ENCODE assay signal across 25 cellular contexts in genomic region chr16:28606291-28607115, GRCh38. TPM values are rescaled to one million over a fixed set of nuclear protein-coding genes. Genes with fewer than 3 reads are reported as not detected.
"Had no signal": no experiment of that assay in that cellular context is flagged by ENCODE, and none has a peak within 500 bp of the region (broad histone marks: within the 10 kb centered on the region; RNA-seq: fewer than 3 reads in every experiment).

No MANE protein-coding gene starts in this region.

- ATAC-seq: activated CD4-positive, CD25-positive, alpha-beta regulatory T cell treated with anti-CD3 and anti-CD28 coated beads, Interleukin-2, amount 50 U/mL, for 24 hours; esophagus mucosa; right cardiac atrium; stimulated activated memory B cell treated with anti-CD40 and anti-IgM and Interleukin-4, amounts not matched to agents 10 μg/mL and 1 μg/mL and 100 μg/mL, for 72 hours had no signal

- H3K36me3 ChIP-seq: left ventricle myocardium inferior, suprapubic skin, transverse colon, uterus had no signal

- H3K4me1 ChIP-seq: uterus had no signal

- H3K27me3 Mint-ChIP-seq: stimulated activated memory B cell treated with anti-CD40 and anti-IgM and Interleukin-4, amounts not matched to agents 10 μg/mL and 1 μg/mL and 100 μg/mL, for 72 hours had no signal

- H3K4me3 ChIP-seq: left ventricle myocardium inferior, skin epidermis, stomach, suprapubic skin, transverse colon, uterus had no signal

- H3K27ac ChIP-seq: left ventricle myocardium inferior, parathyroid adenoma, skin epidermis, stomach, suprapubic skin, transverse colon, uterus, VCaP had no signal

- H3K27ac Mint-ChIP-seq: brain; nephron; stimulated activated memory B cell treated with anti-CD40 and anti-IgM and Interleukin-4, amounts not matched to agents 10 μg/mL and 1 μg/mL and 100 μg/mL, for 72 hours; T-helper 2 cell treated with Interferon-gamma antibody and Interleukin-4, amounts not matched to agents 5 μg/mL and 100 μg/mL, for 36 hours had no signal

- H3K9me3 ChIP-seq: left ventricle myocardium inferior, stomach, suprapubic skin, transverse colon, uterus had no signal

- H3K9me3 Mint-ChIP-seq: brain; nephron; stimulated activated memory B cell treated with anti-CD40 and anti-IgM and Interleukin-4, amounts not matched to agents 10 μg/mL and 1 μg/mL and 100 μg/mL, for 72 hours; T-helper 2 cell treated with Interferon-gamma antibody and Interleukin-4, amounts not matched to agents 5 μg/mL and 100 μg/mL, for 36 hours had no signal

- H3K36me3 Mint-ChIP-seq: brain; stimulated activated memory B cell treated with anti-CD40 and anti-IgM and Interleukin-4, amounts not matched to agents 10 μg/mL and 1 μg/mL and 100 μg/mL, for 72 hours had no signal

- H3K27me3 ChIP-seq: suprapubic skin, transverse colon, uterus had no signal

- H3K4me3 Mint-ChIP-seq: brain; nephron; stimulated activated memory B cell treated with anti-CD40 and anti-IgM and Interleukin-4, amounts not matched to agents 10 μg/mL and 1 μg/mL and 100 μg/mL, for 72 hours; T-helper 2 cell treated with Interferon-gamma antibody and Interleukin-4, amounts not matched to agents 5 μg/mL and 100 μg/mL, for 36 hours had no signal

- DNase-seq: activated effector memory CD4-positive, alpha-beta T cell treated with Interleukin-2 at 50 U/mL for 16 hours; activated naive CD4-positive, alpha-beta T cell treated with anti-CD3 and anti-CD28 coated beads, Interleukin-2, amount 50 U/mL, for 16 hours; activated T-cell treated with anti-CD3 and anti-CD28 coated beads, Interleukin-2, amount 50 U/mL, for 48 hours; effector memory CD4-positive, alpha-beta T cell; foreskin melanocyte; kidney glomerular epithelial cell; left ventricle myocardium inferior; stimulated activated CD4-positive, alpha-beta T cell treated with anti-CD3 and anti-CD28 coated beads, Interleukin-15, amount 100 ng/mL, for 24 hours; stomach had no signal

RNA-seq across cellular contexts. Expression of gene SULT1A2, which starts 9.7 kb away (rescaled TPM):
- total RNA-seq: dermis microvascular lymphatic vessel endothelial cell, endothelial cell of umbilical vein, suprapubic skin had no signal

RNA-seq across cellular contexts. Expression of gene NPIPB8, which starts 31.4 kb away (rescaled TPM):
- total RNA-seq: endothelial cell of umbilical vein, left ventricle myocardium inferior, pulmonary artery endothelial cell had no signal
